Comparison of ENCODE assay signal across 2 cellular contexts in the genomic region with DNA sequence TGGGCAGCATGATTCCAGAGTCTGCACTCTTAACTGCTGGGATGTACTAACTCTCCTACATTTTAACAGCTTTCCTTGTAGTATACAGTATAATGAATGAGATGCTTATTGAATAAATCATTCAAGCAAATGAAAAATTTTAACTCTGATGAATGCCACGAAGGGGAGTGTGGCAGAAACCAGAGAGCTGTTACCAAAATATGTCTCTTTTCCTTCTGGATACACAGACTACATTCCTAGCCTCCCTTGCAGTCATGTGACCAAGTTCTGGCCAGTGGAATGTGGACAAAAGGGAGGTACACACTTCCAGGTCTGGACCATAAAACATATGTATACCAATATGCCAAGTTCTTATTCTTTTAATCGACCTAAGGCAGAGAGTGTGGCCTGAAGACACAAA.
TF ChIP-seq lines count a peak whose summit lies in the region.

No MANE protein-coding gene starts in this region.

TF ChIP-seq in IMR-90, 13 proteins besides CTCF, POLR2A, EP300 and RAD21:
- TF ChIP-seq, protein P1, sequence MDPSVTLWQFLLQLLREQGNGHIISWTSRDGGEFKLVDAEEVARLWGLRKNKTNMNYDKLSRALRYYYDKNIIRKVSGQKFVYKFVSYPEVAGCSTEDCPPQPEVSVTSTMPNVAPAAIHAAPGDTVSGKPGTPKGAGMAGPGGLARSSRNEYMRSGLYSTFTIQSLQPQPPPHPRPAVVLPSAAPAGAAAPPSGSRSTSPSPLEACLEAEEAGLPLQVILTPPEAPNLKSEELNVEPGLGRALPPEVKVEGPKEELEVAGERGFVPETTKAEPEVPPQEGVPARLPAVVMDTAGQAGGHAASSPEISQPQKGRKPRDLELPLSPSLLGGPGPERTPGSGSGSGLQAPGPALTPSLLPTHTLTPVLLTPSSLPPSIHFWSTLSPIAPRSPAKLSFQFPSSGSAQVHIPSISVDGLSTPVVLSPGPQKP (IDR thresholded peaks at IDR 0.05; ENCODE audit: borderline replicate concordance, low read depth, low read length), result no peak
- TF ChIP-seq USF2 (IDR thresholded peaks at IDR 0.05; ENCODE audit: low read depth, low read length), result peak; percentile 61; the same call in 1 of the 2 replicates
TF ChIP-seq in IMR-90: peak in this region for 1.

TF ChIP-seq in K562, 482 proteins besides CTCF, POLR2A, EP300 and RAD21:
- peak; percentile 79 for TF ChIP-seq TFE3 (CRISPR knock-in tag; IDR thresholded peaks at IDR 0.05)
- peak; percentile 44 for TF ChIP-seq USF2 (CRISPR knock-in tag; IDR thresholded peaks at IDR 0.05)
- TF ChIP-seq NFIX (CRISPR knock-in tag; IDR thresholded peaks at IDR 0.05; ENCODE audit: low read depth), result no peak
- TF ChIP-seq NUFIP1 (IDR thresholded peaks at IDR 0.05; ENCODE audit: partially characterized antibody), result no peak
- TF ChIP-seq ZNF655 (CRISPR knock-in tag; IDR thresholded peaks at IDR 0.05), result no peak
